Comparison of ENCODE assay signal across 18 cellular contexts in the genomic region with DNA sequence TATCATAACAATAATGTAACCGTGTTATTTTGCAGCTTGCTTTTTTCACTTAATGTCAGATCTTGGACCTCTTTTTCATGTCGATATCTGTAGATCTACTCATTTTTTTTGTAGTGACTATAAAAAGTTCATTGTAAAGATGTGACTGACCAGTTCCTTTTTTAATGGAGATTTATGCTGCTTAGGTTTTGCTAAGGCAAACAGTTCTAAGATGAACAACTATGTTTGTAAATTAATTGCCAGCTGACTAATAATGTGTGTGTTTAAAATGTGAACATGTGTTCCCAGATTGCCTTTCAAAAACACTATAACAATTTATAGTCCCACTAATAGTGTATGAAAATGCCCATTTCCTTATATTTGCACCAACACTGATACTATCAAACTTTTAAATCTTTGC. TPM values are rescaled to one million over a fixed set of nuclear protein-coding genes. Genes with fewer than 3 reads are reported as not detected.
DNase-seq lines count a peak whose midpoint lies in the region; ATAC-seq, FAIRE-seq and TF ChIP-seq lines count a peak whose summit lies in the region.
"Had no signal": no experiment of that assay in that cellular context is flagged by ENCODE, and none has a peak within 500 bp of the region (broad histone marks: within the 10 kb centered on the region; RNA-seq: fewer than 3 reads in every experiment).

No MANE protein-coding gene starts in this region.

- H3K27me3 ChIP-seq in PC-3 (ENCODE audit: low read length) (no peaks in the 10 kb centered on the region), osteoblast (ENCODE audit: insufficient read depth, low read length) (no peaks in the 10 kb centered on the region), gastrocnemius medialis (no peaks in the 10 kb centered on the region)

- no peak for TF ChIP-seq POLR2A in gastrocnemius medialis (IDR thresholded peaks at IDR 0.05)

- peak; percentile 35 for ATAC-seq in PC-3
- no peak for ATAC-seq in gastrocnemius medialis
- ATAC-seq in HG03045 (IDR thresholded peaks at IDR 0.05; ENCODE audit: unreplicated experiment), result no peak
- ATAC-seq: GM12878, HCT116 had no signal

- no TSS peak for BruUV-seq in PC-3 (replicated peaks; lab: Mats Ljungman, UMichigan)

- H4K20me1 ChIP-seq in PC-3 (ENCODE audit: low read length), result no peaks in the 10 kb centered on the region
- H4K20me1 ChIP-seq in osteoblast (ENCODE audit: insufficient read depth, low read length), result no peaks in the 10 kb centered on the region

- H3K79me2 ChIP-seq in PC-3 (ENCODE audit: low read length), result no peaks in the 10 kb centered on the region
- no peaks in the 10 kb centered on the region for H3K79me2 ChIP-seq in osteoblast (ENCODE audit: insufficient read depth, low read length)

- TF ChIP-seq CTCF in AG10803 (conservative IDR thresholded peaks at IDR 0.05; ENCODE audit: low read length), result no peak
- no peak for TF ChIP-seq CTCF in PC-3 (conservative IDR thresholded peaks at IDR 0.05; ENCODE audit: low read depth, low read length)
- no peak for TF ChIP-seq CTCF in osteoblast (IDR thresholded peaks at IDR 0.05; ENCODE audit: extremely low read depth, low read depth, low read length)
- no peak for TF ChIP-seq CTCF in gastrocnemius medialis (IDR thresholded peaks at IDR 0.05 in 4 of 5, conservative IDR thresholded peaks at IDR 0.05 in 1 of 5)

- H3K9ac ChIP-seq in PC-3 (ENCODE audit: low read length), result no peak overlapping the region

- H3K36me3 ChIP-seq in PC-3 (ENCODE audit: low read depth, low read length) (no peaks in the 10 kb centered on the region), osteoblast (ENCODE audit: insufficient read depth, low read length) (no peaks in the 10 kb centered on the region), gastrocnemius medialis (no peaks in the 10 kb centered on the region)

- DNase-seq in AG10803 (ENCODE audit: low read depth), result peak; percentile 20
- peak; percentile 38 for DNase-seq in PC-3
- peak; percentile 15 for DNase-seq in osteoblast (ENCODE audit: insufficient read length, low spot score, missing footprints)
- DNase-seq in gastrocnemius medialis, result no peak
- no peak for DNase-seq in NCI-H2171 (lab: John Stamatoyannopoulos, UW)
- DNase-seq: 8988T; C1 segment of cervical spinal cord; CD4-positive, alpha-beta memory T cell; DMS79 had no signal

- H3K9me3 ChIP-seq in PC-3 (ENCODE audit: low read length) (no peaks in the 10 kb centered on the region), osteoblast (ENCODE audit: low read depth, low read length) (peaks cover 3% of the 10 kb centered on the region), gastrocnemius medialis (no peaks in the 10 kb centered on the region)

- POLR2A ChIA-PET in PC-3 (lab: Charles Lee; ENCODE audit: unreplicated experiment), result no interaction called here

- CTCF ChIA-PET in PC-3 (lab: Charles Lee), result interaction anchor here (0.6 to 2.1 kb wide), 3 partner anchors 9 to 203 kb away, joined by 3 to 8 read pairs (median 4); partner anchors contain the start of gene AHCYL1

- H2AFZ ChIP-seq in PC-3 (ENCODE audit: low read length) (no peak overlapping the region), osteoblast (ENCODE audit: low read length) (no peak overlapping the region)

- H3F3A ChIP-seq in PC-3 (ENCODE audit: low read length, unreplicated experiment), result no peaks in the 10 kb centered on the region

- FAIRE-seq in endometrium (lab: Jason Lieb, UNC), result peak; percentile 83
- FAIRE-seq: GM12878, GM18507 had no signal

- intact Hi-C loops in PC-3 (cut with micrococcal nuclease) (loop anchor here (2.0 kb wide), 2 partner anchors 57 to 71 kb away; no protein-coding TSS in a partner anchor), gastrocnemius medialis (cut with DNase I; ENCODE audit: low total_unique reads) (no loop called here)

- H3K9me2 ChIP-seq in PC-3 (replicated peaks; ENCODE audit: low read length), result no peaks in the 10 kb centered on the region

- no peak overlapping the region for H3K4me3 ChIP-seq in AG10803 (ENCODE audit: low read length)
- H3K4me3 ChIP-seq in PC-3 (ENCODE audit: low read length), result no peak overlapping the region
- no peak overlapping the region for H3K4me3 ChIP-seq in osteoblast (ENCODE audit: insufficient read depth, low read length)
- H3K4me3 ChIP-seq in gastrocnemius medialis, result no peak overlapping the region
- H3K4me3 ChIP-seq: GM12878 had no signal

- in situ Hi-C loops in gastrocnemius medialis (cut with MboI; ENCODE audit: low sequenced_read_pairs in 4 of 4), result no loop called here

- H3K4me1 ChIP-seq in PC-3 (ENCODE audit: insufficient read depth, low read length) (peaks cover 38% of the 10 kb centered on the region), osteoblast (ENCODE audit: insufficient read depth, low read length) (peaks cover 25% of the 10 kb centered on the region), gastrocnemius medialis (peaks cover 0 to 8% of the 10 kb centered on the region in 2 donors)

- H3K27ac ChIP-seq in PC-3 (ENCODE audit: low read length) (0 out of 2 replicates have a peak overlapping the region, but pooled peaks have one; percentile 0), osteoblast (ENCODE audit: low read depth, low read length) (no peak overlapping the region), gastrocnemius medialis (no peak overlapping the region)

- H3K4me2 ChIP-seq in PC-3 (ENCODE audit: low read length), result no peak overlapping the region
- H3K4me2 ChIP-seq in osteoblast (ENCODE audit: insufficient read depth, low read length), result no peak overlapping the region

RNA-seq across cellular contexts. Expression of gene EPS8L3, which starts 18.1 kb away (rescaled TPM):
- total RNA-seq in PC-3 (2014; rRNA removed), result not detected in 2 replicates
- not detected in 2 replicates for total RNA-seq in osteoblast
- 1 to 10 TPM in 1 of 4 donors, not detected in 3; 1.4 TPM for total RNA-seq in gastrocnemius medialis
- total RNA-seq: B cell; CD4-positive, alpha-beta memory T cell; G401; GM12878; H4; HT1080 had no signal

RNA-seq across cellular contexts. Expression of gene GSTM3, which starts 41.0 kb away (rescaled TPM):
- total RNA-seq in PC-3 (2014; rRNA removed) (76.6 and 80.9 TPM in 2 replicates), osteoblast (49.9 and 50.1 TPM in 2 replicates), gastrocnemius medialis (10 to 100 TPM; 54.2 to 85.6 (median 71.8) TPM)
- total RNA-seq: GM12878 had no signal

Comparison
In these comparisons a context has a peak if more than half of its experiments do, and no peak if none do; other contexts are left out.
1. DNase-seq: peak in AG10803 (single experiment), PC-3 (single experiment) and osteoblast (single experiment); none in gastrocnemius medialis (0 of 2) and NCI-H2171 (single experiment).